ENCODE assay signal across 1 cellular context in genomic region chr18:58635891-58636290, GRCh38.
TF ChIP-seq lines count a peak whose summit lies in the region.

No MANE protein-coding gene starts in this region.

TF ChIP-seq in IMR-90, 13 proteins besides CTCF, POLR2A, EP300 and RAD21:
- TF ChIP-seq MXI1 (IDR thresholded peaks at IDR 0.05; ENCODE audit: borderline replicate concordance, low read depth, low read length): no peak
- no peak for TF ChIP-seq RCOR1 (IDR thresholded peaks at IDR 0.05; ENCODE audit: insufficient replicate concordance, low read length)
- TF ChIP-seq MAFK (IDR thresholded peaks at IDR 0.05; ENCODE audit: low read depth, low read length): peak; percentile 81
- no peak for TF ChIP-seq CEBPB (IDR thresholded peaks at IDR 0.05; ENCODE audit: low read depth, low read length)
- 0 out of 2 replicates have a peak, but pooled peaks have one; percentile 26 for TF ChIP-seq FOS (IDR thresholded peaks at IDR 0.05; ENCODE audit: low read depth, low read length)
- TF ChIP-seq BHLHE40 (IDR thresholded peaks at IDR 0.05; ENCODE audit: low read depth, low read length): no peak
- TF ChIP-seq MAZ (IDR thresholded peaks at IDR 0.05; ENCODE audit: borderline replicate concordance, low read depth, low read length): no peak
- TF ChIP-seq NFE2L2 (IDR thresholded peaks at IDR 0.05; ENCODE audit: low read depth, low read length): peak; percentile 98
